In the genomic region with DNA sequence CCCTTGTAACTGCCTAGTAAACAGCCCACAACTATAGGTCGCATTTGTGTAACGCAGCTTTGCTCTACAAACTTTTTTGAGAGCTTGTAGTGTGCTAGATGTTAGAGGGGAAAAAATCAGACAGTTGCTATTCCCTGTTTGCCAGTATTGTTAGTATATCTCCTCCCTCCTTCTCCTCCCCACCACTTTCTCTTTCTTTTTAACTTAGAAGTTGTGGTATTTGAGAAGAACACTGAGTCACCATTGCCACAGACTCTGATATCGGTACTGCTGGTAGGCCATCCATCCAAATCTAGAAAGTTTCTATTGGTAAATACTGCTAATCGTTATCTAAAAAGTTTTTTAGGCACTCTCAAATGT, we compare ENCODE assay signal across 10 cellular contexts. TPM values are rescaled to one million over a fixed set of nuclear protein-coding genes. Genes with fewer than 3 reads are reported as not detected.
DNase-seq lines count a peak whose midpoint lies in the region; ATAC-seq, FAIRE-seq and TF ChIP-seq lines count a peak whose summit lies in the region.
"Had no signal": no experiment of that assay in that cellular context is flagged by ENCODE, and none has a peak within 500 bp of the region (broad histone marks: within the 10 kb centered on the region; RNA-seq: fewer than 3 reads in every experiment).

No MANE protein-coding gene starts in this region.

- ATAC-seq in HG02623 (IDR thresholded peaks at IDR 0.05; ENCODE audit: unreplicated experiment): peak; percentile 31
- ATAC-seq in naive thymus-derived CD8-positive, alpha-beta T cell: peak; percentile 33 to 38

- H3K27ac Mint-ChIP-seq in naive thymus-derived CD8-positive, alpha-beta T cell: peak overlapping the region; percentile 83 to 100 (median 99)

- peak overlapping the region; percentile 89 for H3K4me2 ChIP-seq in PC-9

- peak overlapping the region; percentile 76 for H3K27ac ChIP-seq in PC-9
- peak overlapping the region; percentile 83 for H3K27ac ChIP-seq in duodenal mucosa (ENCODE audit: low read depth, low read length)

- peak overlapping the region; percentile 87 to 96 for H3K9ac ChIP-seq in duodenal mucosa (ENCODE audit: low read depth in 1 of 2, low read length in 2 of 2)

- H3F3A ChIP-seq in PC-9 (ENCODE audit: insufficient read depth, low read depth): no peaks in the 10 kb centered on the region

- peak overlapping the region; percentile 88 for H2AFZ ChIP-seq in PC-9

- intact Hi-C loops in PC-9 (cut with micrococcal nuclease; ENCODE audit: unreplicated experiment): no loop called here

- FAIRE-seq in HTR-8/SVneo (lab: Jason Lieb, UNC): no peak
- FAIRE-seq: A204.1, islet of Langerhans had no signal

- peaks cover 13% of the 10 kb centered on the region for H4K20me1 ChIP-seq in PC-9 (ENCODE audit: insufficient read depth)

- H3K9me3 ChIP-seq in PC-9 (ENCODE audit: insufficient read depth, low read depth): no peaks in the 10 kb centered on the region
- H3K9me3 ChIP-seq in duodenal mucosa (ENCODE audit: control insufficient read depth in 1 of 2, low read length in 2 of 2): no peaks in the 10 kb centered on the region

- peak overlapping the region; percentile 95 to 100 (median 98) for H3K4me3 Mint-ChIP-seq in naive thymus-derived CD8-positive, alpha-beta T cell

- peaks cover 0 to 1% (median 0%) of the 10 kb centered on the region in 5 donors for H3K27me3 Mint-ChIP-seq in naive thymus-derived CD8-positive, alpha-beta T cell

- POLR2A ChIA-PET in PC-9 (lab: Charles Lee; ENCODE audit: unreplicated experiment): interaction anchor here (0.6 kb wide), 1 partner anchor 770 kb away, joined by 3 read pairs; no protein-coding TSS in a partner anchor
- POLR2A ChIA-PET in naive thymus-derived CD8-positive, alpha-beta T cell (lab: Charles Lee): interaction anchor here (1.8 to 2.3 kb wide), 2 partner anchors 59 to 521 kb away, joined by 9 to 30 read pairs; partner anchors contain the start of genes PAN3 and SLC46A3

- peaks cover 42 to 70% (median 68%) of the 10 kb centered on the region in 4 donors for H3K4me1 Mint-ChIP-seq in naive thymus-derived CD8-positive, alpha-beta T cell

- H3K27me3 ChIP-seq in PC-9 (ENCODE audit: insufficient read depth, low read depth) (no peaks in the 10 kb centered on the region), duodenal mucosa (ENCODE audit: control insufficient read depth in 1 of 2, insufficient read depth in 2 of 2, low read length in 2 of 2) (no peaks in the 10 kb centered on the region)

- peaks cover under 1 to 40% (median 8%) of the 10 kb centered on the region in 3 donors for H3K36me3 Mint-ChIP-seq in naive thymus-derived CD8-positive, alpha-beta T cell

- peaks cover 22% of the 10 kb centered on the region for H3K4me1 ChIP-seq in PC-9 (replicated peaks; ENCODE audit: insufficient read depth)
- H3K4me1 ChIP-seq in duodenal mucosa (ENCODE audit: control insufficient read depth in 1 of 2, insufficient read depth in 2 of 2, low read length in 2 of 2): peaks cover 21 to 32% of the 10 kb centered on the region in 2 donors

- no peaks in the 10 kb centered on the region for H3K9me2 ChIP-seq in PC-9 (ENCODE audit: insufficient read depth)

- H3K9me3 Mint-ChIP-seq in naive thymus-derived CD8-positive, alpha-beta T cell: no peaks in the 10 kb centered on the region

- no TSS peak for BruUV-seq in PC-9 (replicated peaks; lab: Mats Ljungman, UMichigan)

- peak overlapping the region; percentile 96 for H3K4me3 ChIP-seq in PC-9
- H3K4me3 ChIP-seq in duodenal mucosa (ENCODE audit: low read depth in 1 of 2, low read length in 2 of 2): peak overlapping the region; percentile 97 to 98

- peaks cover 60% of the 10 kb centered on the region for H3K79me2 ChIP-seq in PC-9 (ENCODE audit: low read depth)

- H3K36me3 ChIP-seq in PC-9 (ENCODE audit: low read depth) (peaks cover 36% of the 10 kb centered on the region), duodenal mucosa (ENCODE audit: control insufficient read depth in 1 of 2, insufficient read depth in 2 of 2, low read length in 2 of 2) (peaks cover 4 to 19% of the 10 kb centered on the region in 2 donors)

- CTCF ChIA-PET in PC-9 (lab: Charles Lee): no interaction called here

- DNase-seq in DMS53 (lab: John Stamatoyannopoulos, UW) (peak; percentile 31), DMS53 treated with DMSO at 0.1 percent for 48 hours (lab: John Stamatoyannopoulos, UW; ENCODE audit: unreplicated experiment) (no peak), PC-9 (no peak), NCI-H524 treated with DMSO at 0.1 percent for 48 hours (lab: John Stamatoyannopoulos, UW) (no peak), HTR-8/SVneo (ENCODE audit: insufficient read length, low spot score) (no peak)
- DNase-seq in naive thymus-derived CD8-positive, alpha-beta T cell: no peak

- TF ChIP-seq CTCF in PC-9 (conservative IDR thresholded peaks at IDR 0.05): no peak

RNA-seq across cellular contexts. Expression of gene POMP, which starts 0.7 kb away (rescaled TPM):
- 44.2 and 63.7 TPM in 2 replicates for total RNA-seq in PC-9 (2021)
- 10 to 100 TPM; 19.9 to 21.3 TPM for total RNA-seq in naive thymus-derived CD8-positive, alpha-beta T cell
- 10 to 100 TPM; 74.9 to 93.4 (median 90.5) TPM for polyA plus RNA-seq in naive thymus-derived CD8-positive, alpha-beta T cell

RNA-seq across cellular contexts. Expression of gene SLC46A3, which starts 59.2 kb away (rescaled TPM):
- total RNA-seq in PC-9 (2021): 0.15 and 0.25 TPM in 2 replicates
- total RNA-seq in naive thymus-derived CD8-positive, alpha-beta T cell: 10 to 100 TPM; 21.7 to 22.3 TPM
- polyA plus RNA-seq in naive thymus-derived CD8-positive, alpha-beta T cell: 10 to 100 TPM; 29.6 to 35.9 (median 34.8) TPM

Comparison
In these comparisons a context has a peak if more than half of its experiments do, and no peak if none do; other contexts are left out.
1. RNA of gene SLC46A3, which starts 59.2 kb away (total RNA-seq): 21.7 to 22.3 TPM in naive thymus-derived CD8-positive, alpha-beta T cell; 0.15 to 0.25 TPM in PC-9; every median in the first group is over 10 times any median in the second.